Comparison of ENCODE assay signal across 8 cellular contexts in the genomic region with DNA sequence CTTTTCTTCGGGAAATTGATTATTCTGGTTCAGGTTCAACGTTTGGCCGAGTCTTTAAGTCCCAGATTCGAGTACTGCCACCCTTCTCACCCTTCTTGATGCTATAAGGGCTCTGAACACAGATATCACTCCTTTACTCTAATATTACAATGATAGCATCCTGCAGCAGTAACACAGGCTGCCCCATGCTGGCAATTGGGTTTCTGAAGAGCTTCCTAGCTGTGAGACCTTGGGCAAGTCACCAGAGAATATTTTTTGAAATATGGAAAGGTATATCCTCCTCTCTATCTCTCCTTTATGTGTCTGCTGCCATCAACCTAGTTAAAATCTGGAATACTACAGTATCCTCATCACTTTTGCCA. TPM values are rescaled to one million over a fixed set of nuclear protein-coding genes. Genes with fewer than 3 reads are reported as not detected.
A peak's percentile ranks its signal among the peaks of the same experiment; 100 is the strongest.
DNase-seq lines count a peak whose midpoint lies in the region; ATAC-seq and TF ChIP-seq lines count a peak whose summit lies in the region.

No MANE protein-coding gene starts in this region.

- no peak for DNase-seq in Caco-2
- no peak for DNase-seq in Karpas-422
- no peak for DNase-seq in right cardiac atrium
- DNase-seq in NOMO-1 treated with dmso at 0.1 percent for 144 hours (lab: John Stamatoyannopoulos, UW; ENCODE audit: unreplicated experiment): no peak
- no peak for DNase-seq in NCI-H2029 (lab: John Stamatoyannopoulos, UW)
- DNase-seq in stimulated activated CD4-positive, alpha-beta T cell treated with anti-CD3 and anti-CD28 coated beads, Interleukin-12 subunit alpha, Interleukin-12 subunit beta, amount 100 ng/mL, for 4 hours: no peak

- H3K4me3 ChIP-seq in Caco-2 (ENCODE audit: low read depth, low read length): peak overlapping the region; percentile 62
- H3K4me3 ChIP-seq in Karpas-422 (ENCODE audit: low read length): peak overlapping the region; percentile 71
- peak overlapping the region; percentile 81 for H3K4me3 ChIP-seq in right cardiac atrium (ENCODE audit: low read length)
- peak overlapping the region; percentile 71 to 87 (median 78) for H3K4me3 ChIP-seq in subcutaneous abdominal adipose tissue (ENCODE audit: low read depth in 1 of 5, low read length in 5 of 5)

- TF ChIP-seq CTCF in Caco-2 (IDR thresholded peaks at IDR 0.05; ENCODE audit: insufficient read depth in 1 of 2, low read depth in 1 of 2, low read length in 1 of 2, severe bottlenecking in 1 of 2, unreplicated experiment in 1 of 2): no peak

- BruUV-seq in Caco-2 (replicated peaks; lab: Mats Ljungman, UMichigan): no TSS peak

- CTCF ChIA-PET in Caco-2 (lab: Charles Lee): no interaction called here

- peak overlapping the region; percentile 64 for H3K4me2 ChIP-seq in Karpas-422 (ENCODE audit: low read depth, low read length, poor library complexity, severe bottlenecking)

- POLR2A ChIA-PET in Caco-2 (lab: Charles Lee): no interaction called here

- H3K4me1 ChIP-seq in Caco-2 (no peaks in the 10 kb centered on the region), Karpas-422 (ENCODE audit: low read length) (peaks cover 11% of the 10 kb centered on the region), right cardiac atrium (ENCODE audit: control insufficient read depth, insufficient read depth, low read length) (no peaks in the 10 kb centered on the region), subcutaneous abdominal adipose tissue (ENCODE audit: control insufficient read depth in 5 of 5, insufficient read depth in 5 of 5, low read length in 5 of 5) (peaks cover 0 to 15% (median 6%) of the 10 kb centered on the region in 5 donors)

- H3K36me3 Mint-ChIP-seq in Caco-2 (ENCODE audit: insufficient read depth, unreplicated experiment): no peaks in the 10 kb centered on the region

- WGBS in right cardiac atrium: under 1% methylated on average over 4 of the region's 4 CpGs

- H3K27ac Mint-ChIP-seq in Caco-2 (ENCODE audit: unreplicated experiment): no peak overlapping the region

- H3K9ac ChIP-seq in Karpas-422 (ENCODE audit: low read length) (peak overlapping the region; percentile 80), subcutaneous abdominal adipose tissue (ENCODE audit: low read length in 5 of 5) (peak overlapping the region in 3 of 5 donors; percentile 53 to 64 (median 59))

- no peaks in the 10 kb centered on the region for H3K9me2 ChIP-seq in Karpas-422 (replicated peaks; ENCODE audit: insufficient read depth, low read length)

- H4K20me1 ChIP-seq in Karpas-422 (ENCODE audit: insufficient read depth, low read depth, low read length): no peaks in the 10 kb centered on the region

- peaks cover 9% of the 10 kb centered on the region for H3K9me3 Mint-ChIP-seq in Caco-2 (ENCODE audit: unreplicated experiment)

- peaks cover 7% of the 10 kb centered on the region for H3K4me1 Mint-ChIP-seq in Caco-2 (ENCODE audit: low read depth, unreplicated experiment)

- intact Hi-C loops in Caco-2 (cut with micrococcal nuclease; ENCODE audit: unreplicated experiment): no loop called here
- intact Hi-C loops in right cardiac atrium (cut with DNase I): no loop called here

- H3K27ac ChIP-seq in Karpas-422 (ENCODE audit: low read length) (no peak overlapping the region), right cardiac atrium (ENCODE audit: low read length) (no peak overlapping the region), subcutaneous abdominal adipose tissue (ENCODE audit: low read depth, low read length) (no peak overlapping the region)

- peak overlapping the region; percentile 79; the same call in 1 of the 2 replicates for H2AFZ ChIP-seq in Karpas-422 (ENCODE audit: low read length)

- peaks cover 4% of the 10 kb centered on the region for H3K27me3 Mint-ChIP-seq in Caco-2 (ENCODE audit: insufficient read depth, unreplicated experiment)

- H3K4me3 Mint-ChIP-seq in Caco-2 (ENCODE audit: unreplicated experiment): peak overlapping the region; percentile 80

- ATAC-seq in GM21526 (IDR thresholded peaks at IDR 0.05; ENCODE audit: low FRiP score, unreplicated experiment) (peak; percentile 40), right cardiac atrium (no peak)

- peaks cover 24% of the 10 kb centered on the region for H3K79me2 ChIP-seq in Karpas-422 (ENCODE audit: low read length)

- H3K27me3 ChIP-seq in Caco-2 (replicated peaks; ENCODE audit: control insufficient read depth, insufficient read depth, low read length) (no peaks in the 10 kb centered on the region), Karpas-422 (ENCODE audit: low read length) (no peaks in the 10 kb centered on the region), right cardiac atrium (ENCODE audit: control insufficient read depth, insufficient read depth) (no peaks in the 10 kb centered on the region), subcutaneous abdominal adipose tissue (ENCODE audit: control insufficient read depth in 5 of 5, insufficient read depth in 4 of 5, low read length in 5 of 5) (peaks cover 0 to 7% (median 0%) of the 10 kb centered on the region in 5 donors)

- H3K36me3 ChIP-seq in Caco-2 (ENCODE audit: control insufficient read depth, insufficient read depth, low read length) (no peaks in the 10 kb centered on the region), Karpas-422 (ENCODE audit: insufficient read depth, low read length) (no peaks in the 10 kb centered on the region), subcutaneous abdominal adipose tissue (ENCODE audit: control insufficient read depth in 5 of 5, insufficient read depth in 5 of 5, low read length in 5 of 5) (no peaks in the 10 kb centered on the region)

- H3K9me3 ChIP-seq in Caco-2 (no peaks in the 10 kb centered on the region), Karpas-422 (ENCODE audit: low read length) (no peaks in the 10 kb centered on the region), right cardiac atrium (ENCODE audit: control insufficient read depth, low read length) (no peaks in the 10 kb centered on the region), subcutaneous abdominal adipose tissue (ENCODE audit: control insufficient read depth in 5 of 5, low read length in 5 of 5) (peaks cover 0 to 7% (median 0%) of the 10 kb centered on the region in 5 donors)

RNA-seq across cellular contexts. Expression of a gene that starts 0.3 kb away (rescaled TPM):
- total RNA-seq in Caco-2 (2022) (2.6 and 2.8 TPM in 2 replicates), right cardiac atrium (1 to 10 TPM in 1 of 4 donors, under 1 TPM in 3; 0.56 to 1.5 (median 0.73) TPM)
- total RNA-seq in Karpas-422 (2014; rRNA removed; shearing (Covaris generic); ENCODE audit: low replicate concordance): 4.6 and 6.3 TPM in 2 replicates
- 0.32 TPM for polyA plus RNA-seq in right cardiac atrium
